ENCODE assay signal across 10 cellular contexts in genomic region chr10:62063795-62064472, GRCh38.
DNase-seq lines count a peak whose midpoint lies in the region; ATAC-seq and TF ChIP-seq lines count a peak whose summit lies in the region.
"Had no signal": no experiment of that assay in that cellular context is flagged by ENCODE, and none has a peak within 500 bp of the region (broad histone marks: within the 10 kb centered on the region; RNA-seq: fewer than 3 reads in every experiment).

No MANE protein-coding gene starts in this region.

- peaks cover 94% of the 10 kb centered on the region for H3K36me3 ChIP-seq in adipocyte (ENCODE audit: control insufficient read depth, insufficient read depth, low read length, severe bottlenecking)
- peaks cover 74% of the 10 kb centered on the region for H3K36me3 ChIP-seq in right atrium auricular region
- peaks cover 0 to 64% (median 49%) of the 10 kb centered on the region in 4 donors for H3K36me3 ChIP-seq in stomach

- no peak overlapping the region for H3K4me3 Mint-ChIP-seq in IgD-negative memory B cell

- TF ChIP-seq CTCF in right atrium auricular region (IDR thresholded peaks at IDR 0.05) (no peak), stomach (IDR thresholded peaks at IDR 0.05) (no peak)

- H3K27me3 Mint-ChIP-seq in IgD-negative memory B cell, result no peaks in the 10 kb centered on the region

- ATAC-seq in GM21515 (IDR thresholded peaks at IDR 0.05; ENCODE audit: unreplicated experiment) (no peak), GM19395 (IDR thresholded peaks at IDR 0.05; ENCODE audit: unreplicated experiment) (no peak), HG02884 (IDR thresholded peaks at IDR 0.05; ENCODE audit: unreplicated experiment) (no peak)

- intact Hi-C loops in stomach (cut with DNase I; ENCODE audit: low total_unique reads), result no loop called here

- H3K4me3 ChIP-seq in adipocyte (ENCODE audit: low read length), result peak overlapping the region; percentile 43
- H3K4me3 ChIP-seq in right atrium auricular region, result no peak overlapping the region
- no peak overlapping the region for H3K4me3 ChIP-seq in stomach

- peaks cover 69% of the 10 kb centered on the region for H3K4me1 ChIP-seq in adipocyte (ENCODE audit: control insufficient read depth, insufficient read depth, low read length)
- H3K4me1 ChIP-seq in right atrium auricular region, result peaks cover 0 to 64% of the 10 kb centered on the region in 2 donors
- peaks cover 20 to 49% (median 40%) of the 10 kb centered on the region in 4 donors for H3K4me1 ChIP-seq in stomach

- H3K27ac ChIP-seq in right atrium auricular region (peak overlapping the region; percentile 97 to 98), stomach (peak overlapping the region in 4 of 5 donors; percentile 41 to 82 (median 64))

- H3K27me3 ChIP-seq in adipocyte (replicated peaks; ENCODE audit: control insufficient read depth, insufficient read depth, low read length), result no peaks in the 10 kb centered on the region
- H3K27me3 ChIP-seq in right atrium auricular region, result no peaks in the 10 kb centered on the region
- no peaks in the 10 kb centered on the region for H3K27me3 ChIP-seq in stomach

- peak overlapping the region; percentile 71 for H3K9ac ChIP-seq in adipocyte (ENCODE audit: low read length)

- peaks cover 16 to 35% (median 30%) of the 10 kb centered on the region in 3 donors for H3K4me1 Mint-ChIP-seq in IgD-negative memory B cell

- 73 to 86% (median 81%) methylated on average over 3 of the region's 3 CpGs for WGBS in stomach, 5 donors

- no peaks in the 10 kb centered on the region for H3K9me3 ChIP-seq in adipocyte (ENCODE audit: control insufficient read depth, low read length)
- H3K9me3 ChIP-seq in right atrium auricular region, result no peaks in the 10 kb centered on the region
- no peaks in the 10 kb centered on the region for H3K9me3 ChIP-seq in stomach

- peak overlapping the region in 2 of 3 donors; percentile 60 to 89 for H3K27ac Mint-ChIP-seq in IgD-negative memory B cell

- H3K9me3 Mint-ChIP-seq in IgD-negative memory B cell, result no peaks in the 10 kb centered on the region

- no peak for TF ChIP-seq POLR2A in stomach (IDR thresholded peaks at IDR 0.05)

- DNase-seq in adipocyte (ENCODE audit: low read depth) (peak; percentile 62), right atrium auricular region (ENCODE audit: low spot score) (no peak), stomach (no peak), iPS-NIHi11 (ENCODE audit: low spot score) (no peak)
- DNase-seq: activated CD4-positive, alpha-beta T cell treated with anti-CD3 and anti-CD28 coated beads for 4 hours; effector CD8-positive, alpha-beta T cell had no signal

- H3K36me3 Mint-ChIP-seq in IgD-negative memory B cell, result peaks cover 24% of the 10 kb centered on the region

- no peak for TF ChIP-seq EP300 in stomach (IDR thresholded peaks at IDR 0.05)
